Comparison of ENCODE assay signal across 8 cellular contexts in genomic region chr1:155134322-155134721, GRCh38. TPM values are rescaled to one million over a fixed set of nuclear protein-coding genes. Genes with fewer than 3 reads are reported as not detected.
DNase-seq lines count a peak whose midpoint lies in the region; ATAC-seq, FAIRE-seq and TF ChIP-seq lines count a peak whose summit lies in the region.

No MANE protein-coding gene starts in this region.

- H3F3A ChIP-seq in GM23248 (ENCODE audit: insufficient read depth) = peaks cover 15% of the 10 kb centered on the region

- H3K27me3 Mint-ChIP-seq in T-helper 17 cell = peaks cover 5% of the 10 kb centered on the region

- H3K36me3 ChIP-seq in GM23248 (ENCODE audit: low read depth) (0 out of 2 replicates have a peak, but pooled peaks cover 4% of the 10 kb centered on the region), skeletal muscle satellite cell (ENCODE audit: insufficient read depth, low read length) (peaks cover 4% of the 10 kb centered on the region)

- no peaks in the 10 kb centered on the region for H4K20me1 ChIP-seq in GM23248 (ENCODE audit: insufficient read depth)

- H3K27me3 ChIP-seq in GM23248 (replicated peaks; ENCODE audit: insufficient read depth) = no peaks in the 10 kb centered on the region
- H3K27me3 ChIP-seq in foreskin keratinocyte = no peaks in the 10 kb centered on the region
- peaks cover 9% of the 10 kb centered on the region for H3K27me3 ChIP-seq in skeletal muscle satellite cell (ENCODE audit: control insufficient read depth, insufficient read depth, low read length)

- no peak for ATAC-seq in T-helper 17 cell
- peak; percentile 2 for ATAC-seq in foreskin keratinocyte

- H3K4me1 ChIP-seq in GM23248 (ENCODE audit: insufficient read depth) = peaks cover 20% of the 10 kb centered on the region
- H3K4me1 ChIP-seq in foreskin keratinocyte = peaks cover 11% of the 10 kb centered on the region
- peaks cover 33% of the 10 kb centered on the region for H3K4me1 ChIP-seq in skeletal muscle satellite cell (ENCODE audit: control insufficient read depth, insufficient read depth, low read length)

- no peak overlapping the region for H2AFZ ChIP-seq in GM23248

- no peak for DNase-seq in GM23248
- no peak for DNase-seq in T-helper 17 cell
- no peak for DNase-seq in foreskin keratinocyte
- no peak for DNase-seq in activated gamma-delta T cell treated with Interleukin-2 at 50 U/mL for 16 hours
- DNase-seq in GM12892 (ENCODE audit: insufficient read length) = no peak
- no peak for DNase-seq in NCI-H1930 (lab: John Stamatoyannopoulos, UW)
- DNase-seq in NCI-H2171 (lab: John Stamatoyannopoulos, UW) = no peak

- in situ Hi-C loops in GM23248 (cut with MboI) = no loop called here

- H3K4me2 ChIP-seq in GM23248 (ENCODE audit: unreplicated experiment) (peak overlapping the region; percentile 97), skeletal muscle satellite cell (ENCODE audit: low read length) (peak overlapping the region; percentile 98)

- H3K27ac Mint-ChIP-seq in T-helper 17 cell = peak overlapping the region; percentile 99

- no peak for FAIRE-seq in GM12892 (lab: Jason Lieb, UNC)

- peaks cover 27% of the 10 kb centered on the region for H3K79me2 ChIP-seq in GM23248 (ENCODE audit: insufficient read depth)

- H3K9ac ChIP-seq in GM23248 (peak overlapping the region; percentile 97; the same call in 1 of the 2 replicates), skeletal muscle satellite cell (ENCODE audit: low read depth, low read length) (peak overlapping the region; percentile 93)

- peak overlapping the region; percentile 99 for H3K4me3 Mint-ChIP-seq in T-helper 17 cell

- H3K9me2 ChIP-seq in GM23248 (ENCODE audit: insufficient read depth) = no peaks in the 10 kb centered on the region

- peaks cover 2% of the 10 kb centered on the region for H3K36me3 Mint-ChIP-seq in T-helper 17 cell (ENCODE audit: low read depth)

- TF ChIP-seq POLR2A in GM12892 (IDR thresholded peaks at IDR 0.05; ENCODE audit: low read depth, low read length) = no peak

- peaks cover 39% of the 10 kb centered on the region for H3K4me1 Mint-ChIP-seq in T-helper 17 cell

- H3K27ac ChIP-seq in GM23248 (peak overlapping the region; percentile 100), foreskin keratinocyte (peak overlapping the region; percentile 95)

- no peak for TF ChIP-seq CTCF in foreskin keratinocyte (conservative IDR thresholded peaks at IDR 0.05)

- 56 to 59% methylated on average over 1 of the region's 1 CpG for WGBS in GM23248 (ENCODE audit: low coverage in 1 of 2, low lambda C conversion rate in 2 of 2, missing lambda C conversion rate in 2 of 2), 2 experiments

- H3K9me3 ChIP-seq in GM23248 (ENCODE audit: low read depth) (no peaks in the 10 kb centered on the region), T-helper 17 cell (ENCODE audit: control insufficient read depth, low read length, poor library complexity, severe bottlenecking) (no peaks in the 10 kb centered on the region), skeletal muscle satellite cell (replicated peaks; ENCODE audit: low read length) (no peaks in the 10 kb centered on the region)

- no peak overlapping the region for H3K4me3 ChIP-seq in GM23248
- no peak overlapping the region for H3K4me3 ChIP-seq in skeletal muscle satellite cell (ENCODE audit: low read length)

RNA-seq across cellular contexts. Expression of gene SLC50A1, which starts 1.3 kb away (rescaled TPM):
- 33.4 and 34.1 TPM in 2 replicates for total RNA-seq in GM23248 (2014; rRNA removed; shearing (Covaris generic))
- 55.1 and 58.3 TPM in 2 replicates for polyA plus RNA-seq in GM23248 (2016; fragmentation: Nextera tagmentation; extraction: Ambion mirVana)
- total RNA-seq in T-helper 17 cell = 10 to 100 TPM; 25.6 to 27.8 TPM
- 63.0 and 65.0 TPM in 2 replicates for total RNA-seq in foreskin keratinocyte
- polyA plus RNA-seq in foreskin keratinocyte = 78.9 and 81.8 TPM in 2 replicates
- 26.6 and 39.5 TPM in 2 replicates for total RNA-seq in skeletal muscle satellite cell (2012; rRNA removed)
- 44.4 TPM for polyA plus RNA-seq in GM12892 (2012; ENCODE audit: missing spikeins)

RNA-seq across cellular contexts. Expression of gene DPM3, which starts 6.0 kb away (rescaled TPM):
- total RNA-seq in GM23248 (2014; rRNA removed; shearing (Covaris generic)) = 21.8 and 50.7 TPM in 2 replicates
- 75.3 and 82.3 TPM in 2 replicates for polyA plus RNA-seq in GM23248 (2016; fragmentation: Nextera tagmentation; extraction: Ambion mirVana)
- total RNA-seq in T-helper 17 cell = 10 to 100 TPM; 32.1 to 36.0 TPM
- 37.4 and 45.2 TPM in 2 replicates for total RNA-seq in foreskin keratinocyte
- polyA plus RNA-seq in foreskin keratinocyte = 84.4 and 94.5 TPM in 2 replicates
- 31.5 and 74.5 TPM in 2 replicates for total RNA-seq in skeletal muscle satellite cell (2012; rRNA removed)
- polyA plus RNA-seq in GM12892 (2012; ENCODE audit: missing spikeins) = 19.6 TPM

RNA-seq across cellular contexts. Expression of gene EFNA1, which starts 6.6 kb away (rescaled TPM):
- not detected in 2 replicates for total RNA-seq in GM23248 (2014; rRNA removed; shearing (Covaris generic))
- polyA plus RNA-seq in GM23248 (2016; fragmentation: Nextera tagmentation; extraction: Ambion mirVana) = not detected in 2 replicates
- 1 to 10 TPM in 1 of 2 donors, not detected in 1; 1.0 TPM for total RNA-seq in T-helper 17 cell
- total RNA-seq in foreskin keratinocyte = 27.3 and 48.2 TPM in 2 replicates
- polyA plus RNA-seq in foreskin keratinocyte = 25.7 and 41.9 TPM in 2 replicates
- 0.22 and 1.3 TPM in 2 replicates for total RNA-seq in skeletal muscle satellite cell (2012; rRNA removed)
- polyA plus RNA-seq in GM12892 (2012; ENCODE audit: missing spikeins) = 0.36 TPM

RNA-seq across cellular contexts. Expression of gene KRTCAP2, which starts 38.8 kb away (rescaled TPM):
- total RNA-seq in GM23248 (2014; rRNA removed; shearing (Covaris generic)) = 92.7 and 189 TPM in 2 replicates
- polyA plus RNA-seq in GM23248 (2016; fragmentation: Nextera tagmentation; extraction: Ambion mirVana) (480 and 484 TPM in 2 replicates), foreskin keratinocyte (274 and 294 TPM in 2 replicates)
- total RNA-seq in T-helper 17 cell (100 to 1,000 TPM; 110 to 127 TPM), foreskin keratinocyte (176 and 184 TPM in 2 replicates)
- total RNA-seq in skeletal muscle satellite cell (2012; rRNA removed) = 109 and 185 TPM in 2 replicates
- polyA plus RNA-seq in GM12892 (2012; ENCODE audit: missing spikeins) = 92.9 TPM

RNA-seq across cellular contexts. Expression of gene TRIM46, which starts 39.3 kb away (rescaled TPM):
- total RNA-seq in GM23248 (2014; rRNA removed; shearing (Covaris generic)) = 3.4 TPM in 2 replicates
- polyA plus RNA-seq in GM23248 (2016; fragmentation: Nextera tagmentation; extraction: Ambion mirVana) = 1.6 and 2.1 TPM in 2 replicates
- 10 to 100 TPM in 1 of 2 donors, 1 to 10 TPM in 1; 9.8 to 12.7 TPM for total RNA-seq in T-helper 17 cell
- 2.7 and 4.4 TPM in 2 replicates for total RNA-seq in foreskin keratinocyte
- polyA plus RNA-seq in foreskin keratinocyte = 3.6 and 3.8 TPM in 2 replicates
- 3.0 and 3.5 TPM in 2 replicates for total RNA-seq in skeletal muscle satellite cell (2012; rRNA removed)
- 1.1 TPM for polyA plus RNA-seq in GM12892 (2012; ENCODE audit: missing spikeins)

Comparison
In these comparisons a context has a peak if more than half of its experiments do, and no peak if none do; other contexts are left out.
1. RNA of gene EFNA1, which starts 6.6 kb away (total RNA-seq): 27.3 to 48.2 TPM in foreskin keratinocyte; 1.0 TPM in T-helper 17 cell and not detected in GM23248; every median in the first group is over 10 times any median in the second.